Comparison of ENCODE assay signal across 9 cellular contexts in the genomic region with DNA sequence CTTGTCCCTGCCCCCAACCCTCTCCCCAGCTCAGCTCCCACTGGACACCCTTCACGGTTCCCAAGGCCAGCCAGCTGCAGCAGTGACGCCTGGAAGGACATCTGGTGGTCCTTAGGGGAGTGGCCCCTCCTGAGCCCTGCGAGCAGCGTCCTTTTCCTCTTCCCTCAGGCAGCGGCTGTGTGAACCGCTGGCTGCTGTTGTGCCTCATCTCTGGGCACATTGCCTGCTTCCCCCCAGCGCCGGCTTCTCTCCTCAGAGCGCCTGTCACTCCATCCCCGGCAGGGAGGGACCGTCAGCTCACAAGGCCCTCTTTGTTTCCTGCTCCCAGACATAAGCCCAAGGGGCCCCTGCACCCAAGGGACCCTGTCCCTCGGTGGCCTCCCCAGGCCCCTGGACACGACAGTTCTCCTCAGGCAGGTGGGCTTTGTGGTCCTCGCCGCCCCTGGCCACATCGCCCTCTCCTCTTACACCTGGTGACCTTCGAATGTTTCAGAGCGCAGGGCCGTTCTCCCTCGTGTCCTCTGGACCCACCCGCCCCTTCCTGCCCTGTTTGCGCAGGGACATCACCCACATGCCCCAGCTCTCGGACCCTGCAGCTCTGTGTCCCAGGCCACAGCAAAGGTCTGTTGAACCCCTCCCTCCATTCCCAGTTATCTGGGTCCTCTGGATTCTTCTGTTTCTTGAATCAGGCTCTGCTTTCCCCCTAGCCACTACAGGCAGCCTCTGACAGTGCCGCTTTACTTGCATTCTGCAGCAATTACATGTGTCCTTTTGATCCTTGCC. TPM values are rescaled to one million over a fixed set of nuclear protein-coding genes. Genes with fewer than 3 reads are reported as not detected.
DNase-seq lines count a peak whose midpoint lies in the region; ATAC-seq, FAIRE-seq and TF ChIP-seq lines count a peak whose summit lies in the region.
"Had no signal": no experiment of that assay in that cellular context is flagged by ENCODE, and none has a peak within 500 bp of the region (broad histone marks: within the 10 kb centered on the region; RNA-seq: fewer than 3 reads in every experiment).

No MANE protein-coding gene starts in this region.

- H3K4me3 Mint-ChIP-seq in H9 (peak overlapping the region in 1 of 2 experiments; percentile 9; a peak in 2 of 5 replicates), T-cell (no peak overlapping the region)

- H3K27ac ChIP-seq in H9 (ENCODE audit: insufficient read length, low read depth, low read length): no peak overlapping the region
- H3K27ac ChIP-seq in trophoblast cell (ENCODE audit: low read depth, low read length): no peak overlapping the region
- H3K27ac ChIP-seq: skin epidermis had no signal

- H3K27me3 ChIP-seq in H9 (ENCODE audit: insufficient read depth, low read length) (no peaks in the 10 kb centered on the region), trophoblast cell (ENCODE audit: insufficient read depth, low read length) (no peaks in the 10 kb centered on the region)

- no peak for ATAC-seq in T-cell (replicated peaks in 1 of 4)

- TF ChIP-seq CTCF in H9 (conservative IDR thresholded peaks at IDR 0.05) (no peak; the same call in 2 of the 3 replicates), WI38 (IDR thresholded peaks at IDR 0.05; ENCODE audit: low read depth, low read length) (0 out of 2 replicates have a peak, but pooled peaks have one; percentile 5)

- H3K56ac ChIP-seq in H9 (ENCODE audit: insufficient read length, low read depth, low read length): no peak overlapping the region

- H3K23ac ChIP-seq in H9 (ENCODE audit: insufficient read length, low read depth, low read length): no peak overlapping the region
- H3K23ac ChIP-seq in trophoblast cell (ENCODE audit: low read length): no peak overlapping the region

- H3K27ac Mint-ChIP-seq in H9: peak overlapping the region; percentile 44 to 79 (median 64); a peak in 4 of 7 replicates
- no peak overlapping the region for H3K27ac Mint-ChIP-seq in T-cell

- H3K4ac ChIP-seq in H9 (ENCODE audit: low read depth, low read length): no peak overlapping the region
- H3K4ac ChIP-seq in trophoblast cell (ENCODE audit: low read depth, low read length): no peak overlapping the region

- H4K12ac ChIP-seq in trophoblast cell (ENCODE audit: low read depth, low read length): no peak overlapping the region

- peaks cover 41 to 44% of the 10 kb centered on the region in 2 experiments for H3K36me3 ChIP-seq in trophoblast cell (ENCODE audit: control insufficient read depth in 1 of 2, insufficient read depth in 2 of 2, low read length in 2 of 2)

- H4K8ac ChIP-seq in H9 (replicated peaks; ENCODE audit: insufficient read length, low read depth, low read length) (no peak overlapping the region), trophoblast cell (ENCODE audit: low read depth, low read length) (no peak overlapping the region)

- H2AFZ ChIP-seq in H9 (ENCODE audit: low read length) (no peak overlapping the region), trophoblast cell (ENCODE audit: insufficient read depth, low read length, poor library complexity) (no peak overlapping the region)

- CTCF ChIA-PET in T-cell (lab: Charles Lee): no interaction called here

- H3K14ac ChIP-seq in H9 (ENCODE audit: insufficient read depth, low read length) (no peak overlapping the region), trophoblast cell (ENCODE audit: low read length) (no peak overlapping the region)

- peaks cover 0 to 2% of the 10 kb centered on the region in 2 experiments; a peak in 2 of 5 replicates for H3K9me3 Mint-ChIP-seq in H9
- H3K9me3 Mint-ChIP-seq in T-cell: no peaks in the 10 kb centered on the region

- WGBS in H9 (ENCODE audit: extremely low coverage, insufficient read length, low lambda C conversion rate): no CpG with 5 or more reads among the region's 24 CpGs
- no CpG with 5 or more reads among the region's 24 CpGs for WGBS in trophoblast cell (ENCODE audit: extremely low coverage, insufficient coverage, insufficient read length)

- H3K4me1 Mint-ChIP-seq in H9 (peaks cover 6 to 22% of the 10 kb centered on the region in 2 experiments), T-cell (peaks cover under 1 to 6% (median 3%) of the 10 kb centered on the region in 3 donors)

- POLR2A ChIA-PET in T-cell (lab: Charles Lee): interaction anchor here in 1 of 2 donors (0.5 kb wide), 1 partner anchor 491 kb away, joined by 4 read pairs; no protein-coding TSS in a partner anchor

- no peaks in the 10 kb centered on the region for H3K4me1 ChIP-seq in H9 (ENCODE audit: insufficient read depth, low read length)
- H3K4me1 ChIP-seq in trophoblast cell (ENCODE audit: control insufficient read depth in 1 of 2, insufficient read depth in 2 of 2, low read length in 2 of 2): peaks cover 0 to 4% of the 10 kb centered on the region in 2 experiments

- H3K4me2 ChIP-seq in H9 (ENCODE audit: insufficient read depth, insufficient read length, low read length) (no peak overlapping the region), trophoblast cell (ENCODE audit: low read length) (no peak overlapping the region)

- peaks cover 2% of the 10 kb centered on the region for H4K20me1 ChIP-seq in H9 (ENCODE audit: control insufficient read depth, insufficient read depth, insufficient read length)

- no peaks in the 10 kb centered on the region; the same call in 1 of the 2 replicates for H3K79me2 ChIP-seq in H9 (ENCODE audit: insufficient read depth, low read length)
- H3K79me2 ChIP-seq in trophoblast cell (ENCODE audit: control insufficient read depth, insufficient read depth, low read length, poor library complexity): no peaks in the 10 kb centered on the region

- no peak overlapping the region for H4K91ac ChIP-seq in H9 (ENCODE audit: insufficient read length, low read depth, low read length)
- no peak overlapping the region for H4K91ac ChIP-seq in trophoblast cell (ENCODE audit: low read depth, low read length)

- H2BK20ac ChIP-seq in H9 (ENCODE audit: low read depth, low read length, poor library complexity, severe bottlenecking): no peak overlapping the region

- H2BK120ac ChIP-seq in H9 (ENCODE audit: low read depth, low read length, poor library complexity, severe bottlenecking): no peak overlapping the region
- no peak overlapping the region for H2BK120ac ChIP-seq in trophoblast cell (ENCODE audit: insufficient read depth, low read length, poor library complexity)

- H3K9me3 ChIP-seq in H9 (ENCODE audit: control insufficient read depth, low read depth, low read length) (no peaks in the 10 kb centered on the region), trophoblast cell (ENCODE audit: insufficient read depth, low read depth, low read length) (no peaks in the 10 kb centered on the region)

- H3K9ac ChIP-seq in H9 (ENCODE audit: extremely low read depth, insufficient read length, low read length): no peak overlapping the region
- H3K9ac ChIP-seq in trophoblast cell (ENCODE audit: low read length): no peak overlapping the region

- no peak overlapping the region for H2BK15ac ChIP-seq in H9 (ENCODE audit: low read depth, low read length)

- H2BK5ac ChIP-seq in H9 (ENCODE audit: insufficient read length, low read length) (no peak overlapping the region), trophoblast cell (ENCODE audit: low read depth, low read length, poor library complexity) (no peak overlapping the region)

- H3K27me3 Mint-ChIP-seq in H9 (ENCODE audit: low read depth) (no peaks in the 10 kb centered on the region; the same call in 1 of the 2 replicates), T-cell (no peaks in the 10 kb centered on the region)

- H3T11ph ChIP-seq in H9 (ENCODE audit: low read length): no peak overlapping the region

- H4K5ac ChIP-seq in H9 (ENCODE audit: insufficient read length, low read depth, low read length): no peak overlapping the region

- FAIRE-seq in frontal cortex (lab: Jason Lieb, UNC): no peak

- no peak overlapping the region for H3K4me3 ChIP-seq in WI38 (ENCODE audit: low read depth, low read length)
- no peak overlapping the region for H3K4me3 ChIP-seq in trophoblast cell (ENCODE audit: low read depth, low read length)
- H3K4me3 ChIP-seq: skin epidermis had no signal

- H3K18ac ChIP-seq in H9 (ENCODE audit: insufficient read length, low read depth, low read length) (no peak overlapping the region), trophoblast cell (ENCODE audit: low read length) (no peak overlapping the region)

- peaks cover 10 to 39% (median 33%) of the 10 kb centered on the region in 3 experiments; a peak in 6 of 7 replicates for H3K36me3 Mint-ChIP-seq in H9 (ENCODE audit: insufficient read depth in 1 of 3, low read depth in 3 of 3)
- H3K36me3 Mint-ChIP-seq in T-cell: peaks cover 19% of the 10 kb centered on the region

- H2AK5ac ChIP-seq in H9 (ENCODE audit: insufficient read length, low read length) (no peak overlapping the region), trophoblast cell (ENCODE audit: low read length) (no peak overlapping the region)

- no peak overlapping the region for H2BK12ac ChIP-seq in H9 (ENCODE audit: insufficient read length, low read depth, low read length)
- H2BK12ac ChIP-seq in trophoblast cell (ENCODE audit: low read length): no peak overlapping the region

- H3K23me2 ChIP-seq in H9 (ENCODE audit: insufficient read length, low read depth, low read length, poor library complexity, severe bottlenecking): no peaks in the 10 kb centered on the region

- no peaks in the 10 kb centered on the region for H3K79me1 ChIP-seq in H9 (ENCODE audit: insufficient read depth, low read depth, low read length, poor library complexity, severe bottlenecking)
- no peaks in the 10 kb centered on the region for H3K79me1 ChIP-seq in trophoblast cell (ENCODE audit: low read length)

- DNase-seq in H9: no peak
- DNase-seq in frontal cortex (ENCODE audit: low spot score in 2 of 2): peak; percentile 82
- DNase-seq in trophoblast cell: peak; percentile 28 to 36
- no peak for DNase-seq in T-cell
- DNase-seq in T-helper 9 cell: no peak
- DNase-seq in NCI-H1694 (lab: John Stamatoyannopoulos, UW): no peak
- DNase-seq in NCI-H1092 (lab: John Stamatoyannopoulos, UW): no peak

RNA-seq across cellular contexts. Expression of a gene that starts 35.8 kb away (rescaled TPM):
- total RNA-seq in H9 (2021) (3.9 and 5.2 TPM in 2 replicates), frontal cortex (0.41 TPM), T-cell (under 1 TPM in 3 of 5 donors, not detected in 2; 0.53 to 0.60 (median 0.53) TPM)
- 1.9 and 2.1 TPM in 2 replicates for polyA plus RNA-seq in trophoblast cell (2013)

Comparison
In these comparisons a context has a peak if more than half of its experiments do, and no peak if none do; other contexts are left out.
1. DNase-seq: peak in frontal cortex (2 of 2) and trophoblast cell (2 of 2); none in H9 (single experiment), T-cell (0 of 34), T-helper 9 cell (single experiment), NCI-H1694 (single experiment) and NCI-H1092 (single experiment).
2. H3K27ac Mint-ChIP-seq: peak in H9 (3 of 3); none in T-cell (0 of 2).